22 cellular contexts compared by ENCODE assay signal in the genomic region with DNA sequence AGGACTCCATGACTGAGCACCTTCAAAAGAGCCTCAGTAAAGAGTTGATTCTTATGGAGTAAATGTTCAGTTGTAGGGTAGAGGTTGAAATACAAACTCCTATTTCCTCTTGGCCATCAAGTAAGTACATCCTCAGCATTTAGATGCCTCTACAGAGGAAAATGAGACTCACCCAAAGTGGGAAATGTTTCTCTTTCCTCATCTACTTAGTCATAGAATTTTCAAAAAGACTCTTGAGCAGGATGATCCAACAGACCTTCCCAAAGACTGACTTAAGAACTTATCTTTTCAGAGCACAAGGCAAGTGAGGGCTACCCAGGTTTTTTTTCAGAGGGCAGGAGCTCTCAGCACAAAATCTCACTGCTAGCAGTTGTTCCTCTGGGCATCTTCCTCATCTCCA.
DNase-seq lines count a peak whose midpoint lies in the region; ATAC-seq and TF ChIP-seq lines count a peak whose summit lies in the region.
"Had no signal": no experiment of that assay in that cellular context is flagged by ENCODE, and none has a peak within 500 bp of the region (broad histone marks: within the 10 kb centered on the region; RNA-seq: fewer than 3 reads in every experiment).

No MANE protein-coding gene starts in this region.

- H3K9me3 Mint-ChIP-seq in activated CD4-positive, alpha-beta T cell treated with anti-CD3 and anti-CD28 coated beads for 36 hours (ENCODE audit: low read depth) = no peaks in the 10 kb centered on the region
- no peaks in the 10 kb centered on the region for H3K9me3 Mint-ChIP-seq in type B pancreatic cell
- H3K9me3 Mint-ChIP-seq: activated CD8-positive, alpha-beta T cell treated with anti-CD3 and anti-CD28 coated beads for 36 hours; H9 had no signal

- H3K27me3 Mint-ChIP-seq in activated CD4-positive, alpha-beta T cell treated with anti-CD3 and anti-CD28 coated beads for 36 hours = peaks cover 13% of the 10 kb centered on the region
- H3K27me3 Mint-ChIP-seq in type B pancreatic cell = peaks cover 4% of the 10 kb centered on the region

- POLR2A ChIA-PET in activated CD4-positive, alpha-beta T cell treated with anti-CD3 and anti-CD28 coated beads for 36 hours (lab: Charles Lee) = no interaction called here

- TF ChIP-seq CTCF in esophagus muscularis mucosa (IDR thresholded peaks at IDR 0.05) = no peak
- no peak for TF ChIP-seq CTCF in type B pancreatic cell (conservative IDR thresholded peaks at IDR 0.05)

- no peak overlapping the region for H3K4me3 Mint-ChIP-seq in activated CD4-positive, alpha-beta T cell treated with anti-CD3 and anti-CD28 coated beads for 36 hours
- H3K4me3 Mint-ChIP-seq in type B pancreatic cell = no peak overlapping the region
- H3K4me3 Mint-ChIP-seq: activated CD8-positive, alpha-beta T cell treated with anti-CD3 and anti-CD28 coated beads for 36 hours; H9 had no signal

- no peak overlapping the region for H3K4me3 ChIP-seq in esophagus muscularis mucosa
- H3K4me3 ChIP-seq: BLaER1 treated with 17β-estradiol and CSF1 and Interleukin-3, amounts not matched to agents 10 nM and 100 nM; body of pancreas; psoas muscle had no signal

- DNase-seq in AG20443 (ENCODE audit: low spot score) = peak; percentile 30
- peak; percentile 55 for DNase-seq in M059J (ENCODE audit: low read depth)
- DNase-seq in esophagus muscularis mucosa (ENCODE audit: extremely low spot score) = no peak
- peak; percentile 5 for DNase-seq in myocyte (ENCODE audit: low read depth)
- no peak for DNase-seq in activated CD4-positive, alpha-beta T cell treated with anti-CD3 and anti-CD28 coated beads for 36 hours
- DNase-seq in type B pancreatic cell (ENCODE audit: extremely low spot score, unreplicated experiment) = no peak
- DNase-seq in NCI-H526 treated with DMSO at 0.1 percent for 48 hours (lab: John Stamatoyannopoulos, UW) = no peak
- DNase-seq in SW 1271 (lab: John Stamatoyannopoulos, UW) = no peak
- DNase-seq: activated CD8-positive, alpha-beta T cell treated with anti-CD3 and anti-CD28 coated beads for 36 hours; activated effector memory CD4-positive, alpha-beta T cell treated with Interleukin-2 at 50 U/mL for 16 hours; body of pancreas; effector CD4-positive, alpha-beta T cell; erythroblast; H9; NCI-H1092; NCI-H187; psoas muscle; substantia nigra had no signal

- H3K36me3 ChIP-seq in esophagus muscularis mucosa = no peaks in the 10 kb centered on the region
- H3K36me3 ChIP-seq: BLaER1 treated with 17β-estradiol and CSF1 and Interleukin-3, amounts not matched to agents 10 nM and 100 nM had no signal

- H3K4me1 Mint-ChIP-seq in activated CD4-positive, alpha-beta T cell treated with anti-CD3 and anti-CD28 coated beads for 36 hours = no peaks in the 10 kb centered on the region
- H3K4me1 Mint-ChIP-seq in type B pancreatic cell (ENCODE audit: unreplicated experiment) = peaks cover 29% of the 10 kb centered on the region

- intact Hi-C loops in esophagus muscularis mucosa (cut with DNase I) = no loop called here
- intact Hi-C loops in activated CD4-positive, alpha-beta T cell treated with anti-CD3 and anti-CD28 coated beads for 36 hours (cut with DNase I, micrococcal nuclease) = no loop called here

- H3K4me1 ChIP-seq in esophagus muscularis mucosa = peaks cover 0 to 52% (median 43%) of the 10 kb centered on the region in 4 donors
- H3K4me1 ChIP-seq: psoas muscle had no signal

- H3K27ac Mint-ChIP-seq in activated CD4-positive, alpha-beta T cell treated with anti-CD3 and anti-CD28 coated beads for 36 hours = no peak overlapping the region
- H3K27ac Mint-ChIP-seq in type B pancreatic cell = no peak overlapping the region
- H3K27ac Mint-ChIP-seq: activated CD8-positive, alpha-beta T cell treated with anti-CD3 and anti-CD28 coated beads for 36 hours; H9 had no signal

- H3K27me3 ChIP-seq in esophagus muscularis mucosa = no peaks in the 10 kb centered on the region
- H3K27me3 ChIP-seq: BLaER1 treated with 17β-estradiol and CSF1 and Interleukin-3, amounts not matched to agents 10 nM and 100 nM; body of pancreas had no signal

- H3K9me3 ChIP-seq in esophagus muscularis mucosa = no peaks in the 10 kb centered on the region
- H3K9me3 ChIP-seq: BLaER1 treated with 17β-estradiol and CSF1 and Interleukin-3, amounts not matched to agents 10 nM and 100 nM; body of pancreas; psoas muscle had no signal

- peak overlapping the region; percentile 58 to 87 (median 67) for H3K27ac ChIP-seq in esophagus muscularis mucosa (replicated peaks in 1 of 4)
- H3K27ac ChIP-seq: BLaER1 treated with 17β-estradiol and CSF1 and Interleukin-3, amounts not matched to agents 10 nM and 100 nM; HL-60; psoas muscle had no signal

- no peak for TF ChIP-seq EP300 in esophagus muscularis mucosa (IDR thresholded peaks at IDR 0.05)

- no peak for TF ChIP-seq POLR2A in esophagus muscularis mucosa (IDR thresholded peaks at IDR 0.05; ENCODE audit: low read depth)

- CTCF ChIA-PET in activated CD4-positive, alpha-beta T cell treated with anti-CD3 and anti-CD28 coated beads for 36 hours (lab: Charles Lee) = interaction anchor here (2.4 kb wide), 1 partner anchor 14 kb away, joined by 6 read pairs; no protein-coding TSS in a partner anchor

- H3K36me3 Mint-ChIP-seq in activated CD4-positive, alpha-beta T cell treated with anti-CD3 and anti-CD28 coated beads for 36 hours (ENCODE audit: low read depth) = no peaks in the 10 kb centered on the region
- no peaks in the 10 kb centered on the region for H3K36me3 Mint-ChIP-seq in type B pancreatic cell

- no peak for ATAC-seq in activated CD4-positive, alpha-beta T cell treated with anti-CD3 and anti-CD28 coated beads for 36 hours
- ATAC-seq: activated CD4-positive, CD25-positive, alpha-beta regulatory T cell treated with anti-CD3 and anti-CD28 coated beads, Interleukin-2, amount 50 U/mL, for 24 hours; activated CD8-positive, alpha-beta T cell treated with anti-CD3 and anti-CD28 coated beads for 36 hours; body of pancreas; HepG2; psoas muscle had no signal

Comparison
In these comparisons a context has a peak if more than half of its experiments do, and no peak if none do; other contexts are left out.
1. DNase-seq: peak in AG20443 (single experiment), M059J (single experiment) and myocyte (single experiment); none in esophagus muscularis mucosa (single experiment), activated CD4-positive, alpha-beta T cell treated with anti-CD3 and anti-CD28 coated beads for 36 hours (single experiment), type B pancreatic cell (single experiment), NCI-H526 treated with DMSO at 0.1 percent for 48 hours (single experiment) and SW 1271 (0 of 2).